In genomic region chr5:43627028-43627427, GRCh38 we compare ENCODE assay signal across 8 cellular contexts. TPM values are rescaled to one million over a fixed set of nuclear protein-coding genes. Genes with fewer than 3 reads are reported as not detected.
DNase-seq lines count a peak whose midpoint lies in the region; ATAC-seq, FAIRE-seq and TF ChIP-seq lines count a peak whose summit lies in the region.

No MANE protein-coding gene starts in this region.

- H3K4me2 ChIP-seq in GM12878 (ENCODE audit: control insufficient read depth, insufficient read depth): no peak overlapping the region
- H3K4me2 ChIP-seq in HepG2 (ENCODE audit: low read depth, low read length): no peak overlapping the region

- H3K4me3 ChIP-seq in GM12878 (no peak overlapping the region), HepG2 (replicated peaks in 1 of 3; ENCODE audit: insufficient read depth in 1 of 3, low read depth in 2 of 3, low read length in 3 of 3) (no peak overlapping the region)

- ATAC-seq in stimulated activated naive CD8-positive, alpha-beta T cell treated with anti-CD3 and anti-CD28 coated beads, Interleukin-15, Interleukin-2, amounts not matched to agents 100 U/mL and 50 U/mL, for 24 hours: peak; percentile 82
- no peak for ATAC-seq in stimulated activated naive CD8-positive, alpha-beta T cell treated with anti-CD3 and anti-CD28 coated beads, Interleukin-15, amount 100 ng/mL, for 72 hours
- peak; percentile 39 for ATAC-seq in GM12878
- ATAC-seq in HepG2: peak; percentile 97
- ATAC-seq in HG02571 (IDR thresholded peaks at IDR 0.05; ENCODE audit: unreplicated experiment): no peak

- no peak for DNase-seq in stimulated activated naive CD8-positive, alpha-beta T cell treated with anti-CD3 and anti-CD28 coated beads, Interleukin-15, Interleukin-2, amounts not matched to agents 100 U/mL and 50 U/mL, for 24 hours
- DNase-seq in stimulated activated naive CD8-positive, alpha-beta T cell treated with anti-CD3 and anti-CD28 coated beads, Interleukin-15, amount 100 ng/mL, for 72 hours: no peak
- DNase-seq in NCI-H2171 (lab: John Stamatoyannopoulos, UW) (peak; percentile 3), GM12878 (ENCODE audit: low read depth, low spot score) (no peak), HepG2 (ENCODE audit: low spot score) (peak; percentile 70), posterior vena cava (ENCODE audit: low spot score) (no peak), NCI-H1105 treated with DMSO at 0.1 percent for 48 hours (lab: John Stamatoyannopoulos, UW) (no peak)

- H3K27ac ChIP-seq in GM12878 (ENCODE audit: control insufficient read depth, insufficient read depth) (no peak overlapping the region), HepG2 (ENCODE audit: extremely low read length, insufficient read depth, low read length) (no peak overlapping the region)

- peaks cover 3 to 16% of the 10 kb centered on the region in 2 experiments for H3K36me3 ChIP-seq in GM12878 (ENCODE audit: control insufficient read depth in 2 of 2, insufficient read depth in 2 of 2, low read length in 1 of 2)
- peaks cover 3 to 4% of the 10 kb centered on the region in 2 experiments; a peak in 2 of 5 replicates for H3K36me3 ChIP-seq in HepG2 (replicated peaks in 1 of 2; ENCODE audit: control insufficient read depth in 1 of 2, insufficient read depth in 2 of 2, low read length in 2 of 2)

- no peak overlapping the region for H3K9ac ChIP-seq in GM12878 (ENCODE audit: control insufficient read depth, insufficient read depth, low read length)
- no peak overlapping the region for H3K9ac ChIP-seq in HepG2 (ENCODE audit: insufficient read depth, low read depth, low read length)

- SMC1A ChIA-PET in GM12878 (lab: Charles Lee; ENCODE audit: uncharacterized antibody, unreplicated experiment): interaction anchor here (1.4 kb wide), 1 partner anchor 10 kb away, joined by 3 read pairs; no protein-coding TSS in a partner anchor

- CTCF ChIA-PET in GM12878 (lab: Yijun Ruan, JAX) (interaction anchor here (1.3 to 1.6 kb wide), 2 partner anchors 11 to 705 kb away, joined by 3 to 4 read pairs; no protein-coding TSS in a partner anchor), HepG2 (lab: Yijun Ruan, JAX; ENCODE audit: low intra/inter-chr PET ratio, low total read pairs) (interaction anchor here (1.1 kb wide), 1 partner anchor 70 kb away, joined by 3 read pairs; no protein-coding TSS in a partner anchor)

- TF ChIP-seq CTCF in GM12878 (IDR thresholded peaks at IDR 0.05 in 2 of 3, conservative IDR thresholded peaks at IDR 0.05 in 1 of 3; ENCODE audit: control insufficient read depth in 2 of 3, extremely low read depth in 1 of 3, insufficient read depth in 1 of 3, low read depth in 3 of 3, low read length in 3 of 3) (peak; percentile 37 to 51 (median 46); a peak in 5 of 6 replicates), HepG2 (CRISPR knock-in tag; IDR thresholded peaks at IDR 0.05) (peak; percentile 65)

- H3K79me2 ChIP-seq in GM12878 (ENCODE audit: control insufficient read depth, insufficient read depth, low read length) (no peaks in the 10 kb centered on the region), HepG2 (ENCODE audit: insufficient read depth, low read length) (no peaks in the 10 kb centered on the region)

- TF ChIP-seq POLR2A in GM12878 (IDR thresholded peaks at IDR 0.05; ENCODE audit: low read depth, low read length) (no peak), HepG2 (IDR thresholded peaks at IDR 0.05; ENCODE audit: insufficient read depth in 1 of 2, low read depth in 2 of 2, low read length in 2 of 2) (no peak)

- intact Hi-C loops in GM12878 (cut with micrococcal nuclease; ENCODE audit: unreplicated experiment) (no loop called here), HepG2 (cut with micrococcal nuclease; ENCODE audit: unreplicated experiment) (no loop called here), posterior vena cava (cut with DNase I) (no loop called here)

- H3K9me3 Mint-ChIP-seq in stimulated activated naive CD8-positive, alpha-beta T cell treated with anti-CD3 and anti-CD28 coated beads, Interleukin-15, amount 100 ng/mL, for 72 hours: no peaks in the 10 kb centered on the region

- in situ Hi-C loops in GM12878 (cut with MboI) (no loop called here), HepG2 (cut with HindIII; ENCODE audit: extremely low pct_ligation_motif_present, low pct_unique_long_range_greater_than_20kb) (loop anchor here (25.0 kb wide), 1 partner anchor 1160 kb away; no protein-coding TSS in a partner anchor)

- RAD21 ChIA-PET in GM12878 (lab: Charles Lee; ENCODE audit: unreplicated experiment): no interaction called here

- no peak overlapping the region for H2AFZ ChIP-seq in GM12878 (ENCODE audit: control insufficient read depth, low read depth, low read length)
- no peak overlapping the region for H2AFZ ChIP-seq in HepG2 (ENCODE audit: low read length)

- no peak overlapping the region for H3K4me3 Mint-ChIP-seq in stimulated activated naive CD8-positive, alpha-beta T cell treated with anti-CD3 and anti-CD28 coated beads, Interleukin-15, amount 100 ng/mL, for 72 hours

- 98% methylated on average over 2 of the region's 2 CpGs for WGBS in GM12878 (ENCODE audit: insufficient coverage, insufficient replicate concordance, low lambda C conversion rate, missing lambda C conversion rate)
- WGBS in HepG2 (ENCODE audit: low lambda C conversion rate): 82% methylated on average over 2 of the region's 2 CpGs

- TF ChIP-seq RAD21 in GM12878 (IDR thresholded peaks at IDR 0.05; ENCODE audit: insufficient read depth, low read depth, low read length) (peak; percentile 9; the same call in 1 of the 2 replicates), HepG2 (CRISPR knock-in tag; IDR thresholded peaks at IDR 0.05) (no peak)

- peaks cover 15% of the 10 kb centered on the region for H3K4me1 Mint-ChIP-seq in stimulated activated naive CD8-positive, alpha-beta T cell treated with anti-CD3 and anti-CD28 coated beads, Interleukin-15, amount 100 ng/mL, for 72 hours

- TF ChIP-seq EP300 in GM12878 (IDR thresholded peaks at IDR 0.05; ENCODE audit: borderline replicate concordance in 1 of 2, control insufficient read depth in 1 of 2, low read depth in 2 of 2, low read length in 2 of 2): no peak
- no peak for TF ChIP-seq EP300 in HepG2 (IDR thresholded peaks at IDR 0.05; ENCODE audit: low read depth in 2 of 2, low read length in 2 of 2)
- TF ChIP-seq EP300 in HepG2 (CRISPR knock-in tag; IDR thresholded peaks at IDR 0.05; ENCODE audit: borderline replicate concordance): no peak

- no peaks in the 10 kb centered on the region for H3K4me1 ChIP-seq in GM12878 (ENCODE audit: control insufficient read depth, insufficient read depth, low read length)
- no peaks in the 10 kb centered on the region for H3K4me1 ChIP-seq in HepG2 (ENCODE audit: insufficient read depth, low read length)

- no peaks in the 10 kb centered on the region for H3K27me3 Mint-ChIP-seq in stimulated activated naive CD8-positive, alpha-beta T cell treated with anti-CD3 and anti-CD28 coated beads, Interleukin-15, amount 100 ng/mL, for 72 hours

- no peak overlapping the region for H3K27ac Mint-ChIP-seq in stimulated activated naive CD8-positive, alpha-beta T cell treated with anti-CD3 and anti-CD28 coated beads, Interleukin-15, amount 100 ng/mL, for 72 hours

- H3K27me3 ChIP-seq in GM12878 (replicated peaks in 1 of 2; ENCODE audit: control insufficient read depth in 2 of 2, insufficient read depth in 2 of 2, low read length in 1 of 2) (no peaks in the 10 kb centered on the region), HepG2 (ENCODE audit: control insufficient read depth in 1 of 2, insufficient read depth in 2 of 2, low read length in 2 of 2) (no peaks in the 10 kb centered on the region)

- BruUV-seq in GM12878 (replicated peaks; lab: Mats Ljungman, UMichigan) (no TSS peak), HepG2 (replicated peaks; lab: Mats Ljungman, UMichigan) (no TSS peak)

- POLR2A ChIA-PET in GM12878 (lab: Charles Lee): no interaction called here
- POLR2A ChIA-PET in HepG2 (lab: Yijun Ruan, JAX): no interaction called here

- H3K9me3 ChIP-seq in GM12878 (replicated peaks; ENCODE audit: control insufficient read depth, insufficient read depth, low read length) (no peaks in the 10 kb centered on the region), HepG2 (ENCODE audit: low read length) (no peaks in the 10 kb centered on the region)

- FAIRE-seq in GM12878 (lab: Jason Lieb, UNC) (no peak), HepG2 (lab: Jason Lieb, UNC) (peak; percentile 91)

- no peaks in the 10 kb centered on the region for H4K20me1 ChIP-seq in GM12878 (ENCODE audit: control insufficient read depth, insufficient read depth)
- no peaks in the 10 kb centered on the region for H4K20me1 ChIP-seq in HepG2 (ENCODE audit: insufficient read depth, low read length)

RNA-seq across cellular contexts. Expression of gene NNT, which starts 24.0 kb away (rescaled TPM):
- total RNA-seq in GM12878 (2013; cell fraction: nucleolus; rRNA removed): 185 and 188 TPM in 2 replicates
- total RNA-seq in GM12878 (2014; rRNA removed) (47.1 and 66.6 TPM in 2 replicates), GM12878 (2014; rRNA removed; fragmentation: Illumina TruSeq; extraction: Trizol) (56.8 and 60.7 TPM in 2 replicates), GM12878 (2021) (58.4 and 63.3 TPM in 2 replicates), HepG2 (2016; rRNA removed; fragmentation: Illumina TruSeq; extraction: Trizol) (58.0 and 73.3 TPM in 2 replicates), posterior vena cava (10 to 100 TPM; 62.4 to 65.1 TPM)
- 24.2 TPM for polyA plus RNA-seq in GM12878 (2011; ENCODE audit: low read depth)
- polyA plus RNA-seq in GM12878 (2011; rRNA removed) (59.6 and 72.4 TPM in 2 replicates), GM12878 (2014; fragmentation: Illumina TruSeq; extraction: Trizol) (43.6 and 59.2 TPM in 2 replicates), GM12878 (2014; fragmentation: Nextera tagmentation; extraction: Ambion mirVana) (10 to 100 TPM; 20.8 to 23.1 TPM), GM12878 (2014; rRNA removed) (34.5 and 41.1 TPM in 2 replicates), GM12878 (2016; fragmentation: Nextera tagmentation; extraction: Ambion mirVana) (10 to 100 TPM; 64.9 to 73.1 TPM), HepG2 (2011; rRNA removed) (18.3 and 21.1 TPM in 2 replicates)
- polyA plus RNA-seq in GM12878 (2011; cell fraction: cytosol; rRNA removed): 42.4 and 46.2 TPM in 2 replicates
- polyA plus RNA-seq in GM12878 (2011; cell fraction: nucleus; rRNA removed): 110 and 163 TPM in 2 replicates
- polyA plus RNA-seq in GM12878 (2012): 24.6 and 34.4 TPM in 2 replicates
- polyA minus RNA-seq in GM12878 (2011; rRNA and poly(A)+ RNA removed): 112 and 115 TPM in 2 replicates
- 24.5 and 31.7 TPM in 2 replicates for polyA minus RNA-seq in GM12878 (2011; cell fraction: cytosol; rRNA and poly(A)+ RNA removed)
- 85.1 and 112 TPM in 2 replicates for polyA minus RNA-seq in GM12878 (2011; cell fraction: nucleus; rRNA and poly(A)+ RNA removed)
- 7.7 and 13.8 TPM in 2 replicates for total RNA-seq in HepG2 (2016; cell fraction: cytosol; rRNA removed; fragmentation: Illumina TruSeq; extraction: Trizol; ENCODE audit: low read depth)
- total RNA-seq in HepG2 (2016; cell fraction: insoluble cytoplasmic fraction; rRNA removed; fragmentation: Illumina TruSeq; extraction: Trizol): 53.3 and 67.8 TPM in 2 replicates
- total RNA-seq in HepG2 (2016; cell fraction: membrane; rRNA removed; fragmentation: Illumina TruSeq; extraction: Trizol): 18.8 and 21.2 TPM in 2 replicates
- 57.3 and 66.1 TPM in 2 replicates for total RNA-seq in HepG2 (2016; cell fraction: nucleus; rRNA removed; fragmentation: Illumina TruSeq; extraction: Trizol)
- polyA plus RNA-seq in HepG2 (2011; cell fraction: cytosol; rRNA removed): 17.9 and 20.8 TPM in 2 replicates
- 14.9 and 15.6 TPM in 2 replicates for polyA plus RNA-seq in HepG2 (2011; cell fraction: nucleus; rRNA removed)
- polyA plus RNA-seq in HepG2 (2012): 14.7 and 20.1 TPM in 2 replicates
- polyA plus RNA-seq in HepG2 (2016; cell fraction: cytosol; fragmentation: Illumina TruSeq; extraction: Trizol; ENCODE audit: low read depth): 1.9 and 3.2 TPM in 2 replicates
- polyA plus RNA-seq in HepG2 (2016; cell fraction: insoluble cytoplasmic fraction; fragmentation: Illumina TruSeq; extraction: Trizol; ENCODE audit: low read depth): 53.7 and 61.6 TPM in 2 replicates
- 8.4 and 10.0 TPM in 2 replicates for polyA plus RNA-seq in HepG2 (2016; cell fraction: membrane; fragmentation: Illumina TruSeq; extraction: Trizol; ENCODE audit: low read depth)
- polyA plus RNA-seq in HepG2 (2016; cell fraction: nucleus; fragmentation: Illumina TruSeq; extraction: Trizol; ENCODE audit: insufficient read depth, low read depth): 45.9 and 52.1 TPM in 2 replicates
- 77.1 and 157 TPM in 2 replicates for polyA minus RNA-seq in HepG2 (2011; rRNA and poly(A)+ RNA removed; ENCODE audit: low replicate concordance)
- 24.7 and 28.9 TPM in 2 replicates for polyA minus RNA-seq in HepG2 (2011; cell fraction: cytosol; rRNA and poly(A)+ RNA removed)
- 50.3 and 56.1 TPM in 2 replicates for polyA minus RNA-seq in HepG2 (2011; cell fraction: nucleus; rRNA and poly(A)+ RNA removed)

Comparison
In these comparisons a context has a peak if more than half of its experiments do, and no peak if none do; other contexts are left out.
1. ATAC-seq: peak in stimulated activated naive CD8-positive, alpha-beta T cell treated with anti-CD3 and anti-CD28 coated beads, Interleukin-15, Interleukin-2, amounts not matched to agents 100 U/mL and 50 U/mL, for 24 hours (single experiment), GM12878 (single experiment) and HepG2 (single experiment); none in stimulated activated naive CD8-positive, alpha-beta T cell treated with anti-CD3 and anti-CD28 coated beads, Interleukin-15, amount 100 ng/mL, for 72 hours (single experiment) and HG02571 (single experiment).
2. DNase-seq: peak in NCI-H2171 (single experiment) and HepG2 (single experiment); none in stimulated activated naive CD8-positive, alpha-beta T cell treated with anti-CD3 and anti-CD28 coated beads, Interleukin-15, Interleukin-2, amounts not matched to agents 100 U/mL and 50 U/mL, for 24 hours (single experiment), stimulated activated naive CD8-positive, alpha-beta T cell treated with anti-CD3 and anti-CD28 coated beads, Interleukin-15, amount 100 ng/mL, for 72 hours (0 of 2), GM12878 (single experiment), posterior vena cava (single experiment) and NCI-H1105 treated with DMSO at 0.1 percent for 48 hours (single experiment).